ENCODE assay signal across 22 cellular contexts in the genomic region with DNA sequence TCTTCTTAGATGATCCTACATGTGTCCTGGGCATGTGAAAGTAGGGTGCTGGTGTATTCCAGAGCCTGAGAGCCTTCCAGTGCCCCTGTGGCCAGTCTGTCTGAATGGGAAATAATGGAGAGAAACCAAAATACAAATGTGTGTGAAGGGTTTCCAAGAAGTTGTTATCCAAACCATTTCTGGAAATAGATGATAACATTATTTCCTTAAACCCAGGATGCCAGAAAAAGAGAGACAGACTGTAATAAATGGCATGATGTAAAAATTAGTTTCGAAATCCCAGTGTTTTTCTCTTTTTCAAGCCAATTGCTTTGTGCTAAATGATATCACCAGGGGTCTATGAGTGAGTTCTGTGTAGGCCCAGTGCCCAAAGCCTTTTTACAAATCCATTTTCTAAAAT.
"Had no signal": no experiment of that assay in that cellular context is flagged by ENCODE, and none has a peak within 500 bp of the region (broad histone marks: within the 10 kb centered on the region; RNA-seq: fewer than 3 reads in every experiment).

No MANE protein-coding gene starts in this region.

- H3K27me3 ChIP-seq: cardiac muscle cell, neural progenitor cell, thyroid gland, upper lobe of right lung had no signal

- H3K36me3 Mint-ChIP-seq: activated CD4-positive, alpha-beta memory T cell treated with anti-CD3 and anti-CD28 coated beads for 36 hours; activated naive CD8-positive, alpha-beta T cell treated with anti-CD3 and anti-CD28 coated beads, Interleukin-2, amount 10 ng/mL, durations not matched to agents 7 days and 5 days; mesothelial cell of epicardium; naive thymus-derived CD8-positive, alpha-beta T cell; neural progenitor cell had no signal

- ATAC-seq: activated T-cell treated with anti-CD3 and anti-CD28 coated beads, Interleukin-2, amount 50 U/mL, for 72 hours; left lobe of liver; naive thymus-derived CD8-positive, alpha-beta T cell; upper lobe of right lung had no signal

- H3K4me3 ChIP-seq: cardiac muscle cell, neural progenitor cell, spleen, thyroid gland, upper lobe of right lung had no signal

- H3K27ac Mint-ChIP-seq: activated CD4-positive, alpha-beta memory T cell treated with anti-CD3 and anti-CD28 coated beads for 36 hours; activated naive CD4-positive, alpha-beta T cell treated with anti-CD3 and anti-CD28 coated beads for 36 hours; activated naive CD8-positive, alpha-beta T cell treated with anti-CD3 and anti-CD28 coated beads, Interleukin-2, amount 10 ng/mL, durations not matched to agents 7 days and 5 days; activated T-cell treated with anti-CD3 and anti-CD28 coated beads, Interleukin-2, amount 50 U/mL, for 72 hours; mesothelial cell of epicardium; naive thymus-derived CD8-positive, alpha-beta T cell; neural progenitor cell had no signal

- H3K4me1 Mint-ChIP-seq: activated naive CD8-positive, alpha-beta T cell treated with anti-CD3 and anti-CD28 coated beads, Interleukin-2, amount 10 ng/mL, durations not matched to agents 7 days and 5 days had no signal

- H3K9me3 Mint-ChIP-seq: activated CD4-positive, alpha-beta memory T cell treated with anti-CD3 and anti-CD28 coated beads for 36 hours; activated naive CD4-positive, alpha-beta T cell treated with anti-CD3 and anti-CD28 coated beads for 36 hours; activated naive CD8-positive, alpha-beta T cell treated with anti-CD3 and anti-CD28 coated beads, Interleukin-2, amount 10 ng/mL, durations not matched to agents 7 days and 5 days; activated T-cell treated with anti-CD3 and anti-CD28 coated beads, Interleukin-2, amount 50 U/mL, for 72 hours; mesothelial cell of epicardium; naive thymus-derived CD8-positive, alpha-beta T cell; neural progenitor cell had no signal

- H3K4me2 ChIP-seq: neural progenitor cell had no signal

- H2AFZ ChIP-seq: neural progenitor cell had no signal

- H3K9ac ChIP-seq: neural progenitor cell had no signal

- H3K4me3 Mint-ChIP-seq: activated CD4-positive, alpha-beta memory T cell treated with anti-CD3 and anti-CD28 coated beads for 36 hours; activated naive CD4-positive, alpha-beta T cell treated with anti-CD3 and anti-CD28 coated beads for 36 hours; activated naive CD8-positive, alpha-beta T cell treated with anti-CD3 and anti-CD28 coated beads, Interleukin-2, amount 10 ng/mL, durations not matched to agents 7 days and 5 days; activated T-cell treated with anti-CD3 and anti-CD28 coated beads, Interleukin-2, amount 50 U/mL, for 72 hours; mesothelial cell of epicardium; naive thymus-derived CD8-positive, alpha-beta T cell; neural progenitor cell had no signal

- H3K36me3 ChIP-seq: cardiac muscle cell, neural progenitor cell, spleen, thyroid gland, upper lobe of right lung had no signal

- DNase-seq: activated CD4-positive, alpha-beta memory T cell treated with anti-CD3 and anti-CD28 coated beads for 36 hours; activated CD4-positive, alpha-beta T cell treated with anti-CD3 and anti-CD28 coated beads for 4 hours; activated CD4-positive, CD25-positive, alpha-beta regulatory T cell; activated effector memory CD4-positive, alpha-beta T cell treated with Interleukin-2 at 50 U/mL for 16 hours; activated naive CD4-positive, alpha-beta T cell treated with anti-CD3 and anti-CD28 coated beads for 36 hours; activated naive CD8-positive, alpha-beta T cell treated with anti-CD3 and anti-CD28 coated beads, Interleukin-2, amount 10 ng/mL, durations not matched to agents 7 days and 5 days; activated T-cell treated with anti-CD3 and anti-CD28 coated beads, Interleukin-2, amount 50 U/mL, for 72 hours; amygdala; kidney; naive thymus-derived CD8-positive, alpha-beta T cell; spleen; stimulated activated CD4-positive, alpha-beta T cell treated with anti-CD3 and anti-CD28 coated beads, Interleukin-4, amount 100 ng/mL, for 1 hour; stimulated activated naive CD4-positive, alpha-beta T cell treated with Interleukin-2 at 50 U/mL for 16 hours; T-helper 1 cell; T-helper 9 cell; thyroid gland; upper lobe of right lung had no signal

- H3K4me1 ChIP-seq: neural progenitor cell had no signal

- FAIRE-seq: endometrium, kidney had no signal

- H3K9me3 ChIP-seq: spleen, thyroid gland, upper lobe of right lung had no signal

- H3K27ac ChIP-seq: cardiac muscle cell, neural progenitor cell, spleen, thyroid gland, upper lobe of right lung had no signal
